ENCODE assay signal across 8 cellular contexts in genomic region chr12:7018350-7019042, GRCh38. TPM values are rescaled to one million over a fixed set of nuclear protein-coding genes. Genes with fewer than 3 reads are reported as not detected.
DNase-seq lines count a peak whose midpoint lies in the region; ATAC-seq, FAIRE-seq and TF ChIP-seq lines count a peak whose summit lies in the region.

TSS of gene LPCAT3 (minus strand) at chr12:7018476. CDS start at chr12:7018424, 52 bp downstream.

- H3K27me3 Mint-ChIP-seq in T-cell (no peaks in the 10 kb centered on the region), type B pancreatic cell (no peaks in the 10 kb centered on the region)

- peak; percentile 94 for ATAC-seq in HG02852 (IDR thresholded peaks at IDR 0.05; ENCODE audit: unreplicated experiment)
- peak; percentile 94 to 98 (median 97) for ATAC-seq in T-cell (replicated peaks in 1 of 4)

- FAIRE-seq in GM12892 (lab: Jason Lieb, UNC) = peak; percentile 98

- TF ChIP-seq CTCF in type B pancreatic cell (conservative IDR thresholded peaks at IDR 0.05) = peak; percentile 90

- POLR2A ChIA-PET in T-cell (lab: Charles Lee) = interaction anchor here in 1 of 2 donors (1.0 to 1.4 kb wide), 4 partner anchors 13 to 166 kb away, joined by 4 to 6 read pairs (median 4); partner anchors contain the start of genes C12orf57, RNU7-1 and USP5

- peak within 1 kb of the TSS; percentile 80 for H3K27ac Mint-ChIP-seq in T-cell
- peak within 1 kb of the TSS; percentile 89 for H3K27ac Mint-ChIP-seq in type B pancreatic cell

- CTCF ChIA-PET in T-cell (lab: Charles Lee) = interaction anchor here (0.6 to 1.7 kb wide), 21 partner anchors 8 to 461 kb away, joined by 3 to 16 read pairs (median 4); partner anchors contain the start of genes SPSB2 (in 2 of the 2), C12orf57 (in 1 of the 2), COPS7A (in 1 of the 2) and RNU7-1 (in 1 of the 2)

- intact Hi-C loops in cardiac septum (cut with DNase I) = loop anchor here (2.0 to 5.0 kb wide), 2 partner anchors 48 to 94 kb away; partner anchors contain the start of genes EMG1 and PHB2

- H3K36me3 Mint-ChIP-seq in T-cell (peaks cover 8% of the 10 kb centered on the region), type B pancreatic cell (peaks cover 14% of the 10 kb centered on the region)

- peak; percentile 81 for TF ChIP-seq POLR2A in GM12892 (IDR thresholded peaks at IDR 0.05; ENCODE audit: low read depth, low read length)

- H3K9me3 Mint-ChIP-seq in T-cell (no peaks in the 10 kb centered on the region), type B pancreatic cell (no peaks in the 10 kb centered on the region)

- DNase-seq in GM12892 (ENCODE audit: insufficient read length) (peak; percentile 90), NCI-H1436 treated with DMSO at 0.1 percent for 48 hours (lab: John Stamatoyannopoulos, UW) (peak; percentile 96), T-cell (peak; percentile 93 to 98 (median 96)), cardiac septum (ENCODE audit: low spot score) (peak; percentile 98), pons (ENCODE audit: low spot score) (peak; percentile 95), type B pancreatic cell (ENCODE audit: extremely low spot score, unreplicated experiment) (peak; percentile 99)

- 0% methylated on average over 58 to 77 of the region's 77 CpGs for WGBS in adipose tissue, 3 donors

- H3K4me3 Mint-ChIP-seq in T-cell = peak within 1 kb of the TSS; percentile 89 to 98 (median 91)
- peak within 1 kb of the TSS; percentile 90 for H3K4me3 Mint-ChIP-seq in type B pancreatic cell

- H3K4me1 Mint-ChIP-seq in T-cell = peaks cover 29 to 30% (median 30%) of the 10 kb centered on the region in 3 donors
- peaks cover 10% of the 10 kb centered on the region for H3K4me1 Mint-ChIP-seq in type B pancreatic cell (ENCODE audit: unreplicated experiment)

- H3K27ac ChIP-seq in adipose tissue (ENCODE audit: low read depth, low read length) = peak within 1 kb of the TSS; percentile 83

RNA-seq across cellular contexts. Expression of gene LPCAT3, which starts in this region (rescaled TPM):
- 16.2 TPM for polyA plus RNA-seq in GM12892 (2012; ENCODE audit: missing spikeins)
- total RNA-seq in T-cell (10 to 100 TPM; 19.3 to 27.6 (median 22.6) TPM), cardiac septum (19.7 TPM), type B pancreatic cell (ENCODE audit: low replicate concordance) (34.4 and 79.0 TPM in 2 replicates)
- 10 to 100 TPM; 27.1 to 77.9 (median 43.0) TPM for polyA plus RNA-seq in adipose tissue

Comparison
In these comparisons a context has a peak if more than half of its experiments do, and no peak if none do; other contexts are left out.
1. Peak in every context shown above with its lines: DNase-seq, ATAC-seq and H3K27ac ChIP-seq.